9 cellular contexts compared by ENCODE assay signal in the genomic region with DNA sequence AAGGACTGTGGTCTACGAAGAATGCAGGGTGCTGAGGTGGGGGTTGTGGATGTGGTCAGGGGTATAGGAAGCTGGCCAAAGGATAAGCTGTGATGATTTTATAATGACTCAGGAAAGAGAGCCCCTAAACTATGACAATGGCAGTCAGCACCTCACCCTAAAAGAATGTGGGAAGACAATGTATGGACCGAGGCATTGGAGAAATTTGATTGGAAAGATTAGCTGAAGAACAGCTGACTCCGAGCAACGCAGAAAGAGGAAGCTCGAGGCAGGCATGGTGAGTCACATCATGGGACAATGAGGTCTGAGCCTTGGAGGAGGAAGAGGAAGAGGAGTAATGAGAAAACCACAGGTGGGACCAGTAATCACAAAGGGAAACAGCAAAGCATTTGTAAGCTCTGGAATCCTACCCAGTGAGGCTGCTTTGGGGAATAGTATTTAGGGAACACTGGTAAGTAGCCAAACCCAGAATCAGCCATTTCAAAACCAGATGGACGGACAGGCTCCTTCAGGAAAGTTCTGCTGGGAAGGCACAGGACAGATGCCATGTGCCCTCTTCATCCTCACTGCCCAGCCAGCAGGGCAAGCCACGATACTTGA.
DNase-seq lines count a peak whose midpoint lies in the region; ATAC-seq and TF ChIP-seq lines count a peak whose summit lies in the region.
"Had no signal": no experiment of that assay in that cellular context is flagged by ENCODE, and none has a peak within 500 bp of the region (broad histone marks: within the 10 kb centered on the region; RNA-seq: fewer than 3 reads in every experiment).

No MANE protein-coding gene starts in this region.

- H3K4me1 ChIP-seq in heart left ventricle: peaks cover 0 to 58% (median 39%) of the 10 kb centered on the region in 12 donors
- peaks cover 13% of the 10 kb centered on the region for H3K4me1 ChIP-seq in smooth muscle cell (ENCODE audit: low read depth)

- no peaks in the 10 kb centered on the region for H3F3A ChIP-seq in smooth muscle cell (ENCODE audit: low read depth)

- peaks cover 8% of the 10 kb centered on the region for H3K36me3 Mint-ChIP-seq in nephron progenitor cell (ENCODE audit: low read depth)
- H3K36me3 Mint-ChIP-seq in stimulated activated effector memory CD8-positive, alpha-beta T cell treated with anti-CD3 and anti-CD28 coated beads, Interleukin-12 subunit alpha, Interleukin-12 subunit beta, amount 100 ng/mL, for 72 hours: no peaks in the 10 kb centered on the region
- H3K36me3 Mint-ChIP-seq: activated naive CD8-positive, alpha-beta T cell had no signal

- TF ChIP-seq CTCF in heart left ventricle (IDR thresholded peaks at IDR 0.05) (no peak), smooth muscle cell (IDR thresholded peaks at IDR 0.05; ENCODE audit: borderline replicate concordance, insufficient read depth, poor library complexity, severe bottlenecking) (no peak), nephron progenitor cell (IDR thresholded peaks at IDR 0.05) (no peak)

- H4K20me1 ChIP-seq in smooth muscle cell (ENCODE audit: low read depth): no peaks in the 10 kb centered on the region

- peak overlapping the region; percentile 34 for H3K4me2 ChIP-seq in smooth muscle cell

- no peaks in the 10 kb centered on the region for H3K9me3 Mint-ChIP-seq in nephron progenitor cell
- no peaks in the 10 kb centered on the region for H3K9me3 Mint-ChIP-seq in stimulated activated effector memory CD8-positive, alpha-beta T cell treated with anti-CD3 and anti-CD28 coated beads, Interleukin-12 subunit alpha, Interleukin-12 subunit beta, amount 100 ng/mL, for 72 hours

- H3K27me3 ChIP-seq in H7 (ENCODE audit: control insufficient read depth, insufficient read depth, low read length) (no peaks in the 10 kb centered on the region), heart left ventricle (no peaks in the 10 kb centered on the region), smooth muscle cell (ENCODE audit: low read depth) (peaks cover 9% of the 10 kb centered on the region)

- CTCF ChIA-PET in HEK293T (lab: Yijun Ruan, JAX): no interaction called here

- H3K27ac Mint-ChIP-seq in nephron progenitor cell: no peak overlapping the region
- H3K27ac Mint-ChIP-seq in stimulated activated effector memory CD8-positive, alpha-beta T cell treated with anti-CD3 and anti-CD28 coated beads, Interleukin-12 subunit alpha, Interleukin-12 subunit beta, amount 100 ng/mL, for 72 hours: no peak overlapping the region
- H3K27ac Mint-ChIP-seq: activated naive CD8-positive, alpha-beta T cell had no signal

- H3K27ac ChIP-seq in heart left ventricle (peak overlapping the region; percentile 67 to 90 (median 79)), smooth muscle cell (ENCODE audit: low read depth) (no peak overlapping the region)

- intact Hi-C loops in heart left ventricle (cut with DNase I): loop anchor here in 1 of 10 donors (5.0 kb wide), 1 partner anchor 95 kb away; no protein-coding TSS in a partner anchor

- no peak for TF ChIP-seq POLR2A in heart left ventricle (IDR thresholded peaks at IDR 0.05)

- H3K27me3 Mint-ChIP-seq in nephron progenitor cell (ENCODE audit: low read depth, poor library complexity): peaks cover 6% of the 10 kb centered on the region

- peaks cover 23% of the 10 kb centered on the region for H3K4me1 Mint-ChIP-seq in nephron progenitor cell
- H3K4me1 Mint-ChIP-seq in stimulated activated effector memory CD8-positive, alpha-beta T cell treated with anti-CD3 and anti-CD28 coated beads, Interleukin-12 subunit alpha, Interleukin-12 subunit beta, amount 100 ng/mL, for 72 hours: peaks cover 6% of the 10 kb centered on the region

- ATAC-seq in heart left ventricle: peak; percentile 69 to 90 (median 79)
- no peak for ATAC-seq in stimulated activated effector memory CD8-positive, alpha-beta T cell treated with anti-CD3 and anti-CD28 coated beads, Interleukin-12 subunit alpha, Interleukin-12 subunit beta, amount 100 ng/mL, for 72 hours

- DNase-seq in H7 (peak; percentile 51), SW480 (ENCODE audit: low spot score) (peak; percentile 64), heart left ventricle (peak in 4 of 5 donors; percentile 65 to 73 (median 70)), smooth muscle cell (lab: John Stamatoyannopoulos, UW; ENCODE audit: unreplicated experiment) (no peak), nephron progenitor cell (no peak), HEK293T (ENCODE audit: extremely low spot score) (no peak)
- DNase-seq in central memory CD4-positive, alpha-beta T cell: no peak
- DNase-seq in stimulated activated effector memory CD8-positive, alpha-beta T cell treated with anti-CD3 and anti-CD28 coated beads, Interleukin-12 subunit alpha, Interleukin-12 subunit beta, amount 100 ng/mL, for 72 hours (ENCODE audit: low spot score in 2 of 2): no peak

- H3K4me3 ChIP-seq in H7 (ENCODE audit: insufficient read depth, low read depth, low read length) (no peak overlapping the region), heart left ventricle (no peak overlapping the region), smooth muscle cell (no peak overlapping the region)

- H3K79me2 ChIP-seq in smooth muscle cell (ENCODE audit: low read depth): no peaks in the 10 kb centered on the region

- H2AFZ ChIP-seq in smooth muscle cell (ENCODE audit: low read depth): no peak overlapping the region

- no peak overlapping the region for H3K9ac ChIP-seq in smooth muscle cell (ENCODE audit: low read depth)

- POLR2A ChIA-PET in HEK293T (lab: Yijun Ruan, JAX): interaction anchor here (0.5 kb wide), 1 partner anchor 9 kb away, joined by 3 read pairs; no protein-coding TSS in a partner anchor

- no peak overlapping the region for H3K4me3 Mint-ChIP-seq in nephron progenitor cell
- H3K4me3 Mint-ChIP-seq in stimulated activated effector memory CD8-positive, alpha-beta T cell treated with anti-CD3 and anti-CD28 coated beads, Interleukin-12 subunit alpha, Interleukin-12 subunit beta, amount 100 ng/mL, for 72 hours: no peak overlapping the region
- H3K4me3 Mint-ChIP-seq: activated naive CD8-positive, alpha-beta T cell had no signal

- H3K9me3 ChIP-seq in heart left ventricle (no peaks in the 10 kb centered on the region), smooth muscle cell (replicated peaks; ENCODE audit: low read depth) (no peaks in the 10 kb centered on the region)

- H3K36me3 ChIP-seq in H7 (replicated peaks; ENCODE audit: control insufficient read depth, insufficient read depth, low read length) (no peaks in the 10 kb centered on the region), heart left ventricle (no peaks in the 10 kb centered on the region), smooth muscle cell (ENCODE audit: low read depth) (no peaks in the 10 kb centered on the region)

- 40 to 52% (median 43%) methylated on average over 7 of the region's 7 CpGs for WGBS in heart left ventricle, 4 donors
- 23% methylated on average over 7 of the region's 7 CpGs for WGBS in smooth muscle cell (ENCODE audit: low lambda C conversion rate)

TF ChIP-seq in HEK293T, 16 proteins besides CTCF, POLR2A, EP300 and RAD21:
- TF ChIP-seq FOXA1 (IDR thresholded peaks at IDR 0.05) (no peak), BHLHE40 (IDR thresholded peaks at IDR 0.05; ENCODE audit: borderline replicate concordance) (no peak), FOXM1 (IDR thresholded peaks at IDR 0.05; ENCODE audit: borderline replicate concordance) (no peak), SUZ12 (IDR thresholded peaks at IDR 0.05) (no peak), FOXK2 (IDR thresholded peaks at IDR 0.05) (no peak)

Comparison
In these comparisons a context has a peak if more than half of its experiments do, and no peak if none do; other contexts are left out.
1. DNase-seq: peak in H7 (single experiment), SW480 (single experiment) and heart left ventricle (4 of 5); none in smooth muscle cell (single experiment), central memory CD4-positive, alpha-beta T cell (single experiment), nephron progenitor cell (single experiment), HEK293T (single experiment) and stimulated activated effector memory CD8-positive, alpha-beta T cell treated with anti-CD3 and anti-CD28 coated beads, Interleukin-12 subunit alpha, Interleukin-12 subunit beta, amount 100 ng/mL, for 72 hours (0 of 2).